ENCODE assay signal across 2 cellular contexts in the genomic region with DNA sequence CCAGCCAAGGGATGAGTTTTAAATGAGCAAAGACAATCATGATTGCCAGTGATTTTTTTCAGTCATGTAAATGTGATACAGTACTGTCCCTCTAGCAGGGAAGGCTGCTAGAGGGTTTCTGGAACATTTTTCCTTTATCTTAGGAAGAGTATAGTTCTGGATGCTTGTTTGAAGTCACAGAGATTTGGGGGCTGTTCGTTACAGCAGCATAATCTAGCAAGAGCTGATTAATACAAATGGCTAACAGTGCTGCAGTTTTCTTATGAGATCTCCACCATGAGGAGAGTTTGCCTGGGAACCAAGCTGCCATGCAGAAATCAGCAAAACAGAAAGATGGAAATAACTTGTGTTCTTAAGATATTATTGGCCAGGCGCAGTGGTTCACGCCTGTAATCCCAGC.
TF ChIP-seq lines count a peak whose summit lies in the region.

No MANE protein-coding gene starts in this region.

TF ChIP-seq in HepG2, 621 proteins besides CTCF, POLR2A, EP300 and RAD21:
- TF ChIP-seq NONO (IDR thresholded peaks at IDR 0.05), result no peak
- TF ChIP-seq NONO (CRISPR knock-in tag; conservative IDR thresholded peaks at IDR 0.05), result no peak
- TF ChIP-seq ZNF12 (CRISPR knock-in tag; IDR thresholded peaks at IDR 0.05), result peak; percentile 92

TF ChIP-seq in K562, 482 proteins besides CTCF, POLR2A, EP300 and RAD21:
- peak; percentile 87 for TF ChIP-seq ZNF12 (CRISPR knock-in tag; IDR thresholded peaks at IDR 0.05)
- TF ChIP-seq, protein P1, sequence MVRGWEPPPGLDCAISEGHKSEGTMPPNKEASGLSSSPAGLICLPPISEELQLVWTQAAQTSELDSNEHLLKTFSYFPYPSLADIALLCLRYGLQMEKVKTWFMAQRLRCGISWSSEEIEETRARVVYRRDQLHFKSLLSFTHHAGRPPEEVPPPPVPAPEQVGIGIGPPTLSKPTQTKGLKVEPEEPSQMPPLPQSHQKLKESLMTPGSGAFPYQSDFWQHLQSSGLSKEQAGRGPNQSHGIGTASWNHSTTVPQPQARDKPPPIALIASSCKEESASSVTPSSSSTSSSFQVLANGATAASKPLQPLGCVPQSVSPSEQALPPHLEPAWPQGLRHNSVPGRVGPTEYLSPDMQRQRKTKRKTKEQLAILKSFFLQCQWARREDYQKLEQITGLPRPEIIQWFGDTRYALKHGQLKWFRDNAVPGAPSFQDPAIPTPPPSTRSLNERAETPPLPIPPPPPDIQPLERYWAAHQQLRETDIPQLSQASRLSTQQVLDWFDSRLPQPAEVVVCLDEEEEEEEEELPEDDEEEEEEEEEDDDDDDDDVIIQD (CRISPR knock-in tag; IDR thresholded peaks at IDR 0.05), result no peak
